Comparison of ENCODE assay signal across 17 cellular contexts in genomic region chrX:32749075-32749474, GRCh38.
DNase-seq lines count a peak whose midpoint lies in the region; ATAC-seq and TF ChIP-seq lines count a peak whose summit lies in the region.
"Had no signal": no experiment of that assay in that cellular context is flagged by ENCODE, and none has a peak within 500 bp of the region (broad histone marks: within the 10 kb centered on the region; RNA-seq: fewer than 3 reads in every experiment).

No MANE protein-coding gene starts in this region.

- H2AFZ ChIP-seq in ACC112 (ENCODE audit: low read length, unreplicated experiment) (no peak overlapping the region), mammary epithelial cell (ENCODE audit: low read depth, low read length) (no peak overlapping the region)

- no peak overlapping the region for H3K4me2 ChIP-seq in mammary epithelial cell (ENCODE audit: insufficient read depth, low read depth, low read length)
- H3K4me2 ChIP-seq: KMS-11 had no signal

- intact Hi-C loops in mammary epithelial cell (cut with micrococcal nuclease), result no loop called here

- BruUV-seq in mammary epithelial cell (replicated peaks; lab: Mats Ljungman, UMichigan), result no TSS peak

- no peaks in the 10 kb centered on the region for H4K20me1 ChIP-seq in mammary epithelial cell (ENCODE audit: insufficient read depth, low read length)

- no peaks in the 10 kb centered on the region for H3K36me3 ChIP-seq in ACC112 (ENCODE audit: insufficient read depth, low read length)
- H3K36me3 ChIP-seq in mammary epithelial cell (ENCODE audit: insufficient read depth, low read length), result no peaks in the 10 kb centered on the region
- H3K36me3 ChIP-seq in BE2C, result no peaks in the 10 kb centered on the region

- DNase-seq in Caki2 (ENCODE audit: low read depth), result peak; percentile 5
- peak; percentile 14 for DNase-seq in mammary epithelial cell
- DNase-seq in iris pigment epithelial cell (ENCODE audit: low read depth), result peak; percentile 4
- DNase-seq in BE2C, result no peak
- no peak for DNase-seq in activated effector memory CD4-positive, alpha-beta T cell treated with anti-CD3 and anti-CD28 coated beads, Interleukin-2, amount 50 U/mL, for 16 hours
- DNase-seq: CD4-positive, CD25-positive, alpha-beta regulatory T cell; DMS79 treated with DMSO at 0.1 percent for 48 hours; HFFc6; MM.1S; NCI-H1105 treated with DMSO at 0.1 percent for 48 hours; NCI-H1694 treated with DMSO at 0.1 percent for 48 hours; NCI-H2107; NCI-H774 had no signal

- H3K27me3 ChIP-seq in ACC112 (ENCODE audit: insufficient read depth, low read length) (no peaks in the 10 kb centered on the region), mammary epithelial cell (ENCODE audit: insufficient read depth, low read length) (no peaks in the 10 kb centered on the region), BE2C (no peaks in the 10 kb centered on the region)

- in situ Hi-C loops in Caki2 (cut with HindIII; ENCODE audit: low pct_unique_long_range_greater_than_20kb, low sequenced_read_pairs) (no loop called here), mammary epithelial cell (cut with MboI; ENCODE audit: low sequenced_read_pairs in 2 of 2) (no loop called here)

- CTCF ChIA-PET in mammary epithelial cell (lab: Charles Lee; ENCODE audit: low non-redundant PET), result no interaction called here

- 0% methylated on average over 1 of the region's 1 CpG for WGBS in mammary epithelial cell (ENCODE audit: low coverage, missing lambda C conversion rate)

- H3K9me3 ChIP-seq in mammary epithelial cell (replicated peaks; ENCODE audit: insufficient read depth, low read length), result no peaks in the 10 kb centered on the region
- H3K9me3 ChIP-seq in BE2C, result no peaks in the 10 kb centered on the region

- TF ChIP-seq CTCF in mammary epithelial cell (conservative IDR thresholded peaks at IDR 0.05 in 1 of 2, IDR thresholded peaks at IDR 0.05 in 1 of 2; ENCODE audit: extremely low read depth in 1 of 2, insufficient read depth in 1 of 2, low read depth in 1 of 2, low read length in 2 of 2) (no peak), BE2C (IDR thresholded peaks at IDR 0.05; ENCODE audit: low read depth, low read length) (no peak)

- H3K27ac ChIP-seq in ACC112 (ENCODE audit: low read depth, low read length) (peak overlapping the region; percentile 19; the same call in 1 of the 2 replicates), mammary epithelial cell (ENCODE audit: insufficient read depth, low read depth, low read length) (no peak overlapping the region)
- H3K27ac ChIP-seq: KMS-11 had no signal

- H3K4me3 ChIP-seq in ACC112 (ENCODE audit: low read depth, low read length) (no peak overlapping the region), mammary epithelial cell (replicated peaks in 1 of 3; ENCODE audit: insufficient read depth in 1 of 3, low read depth in 2 of 3, low read length in 3 of 3) (no peak overlapping the region), BE2C (ENCODE audit: low read depth, low read length) (no peak overlapping the region)

- H3K79me2 ChIP-seq in ACC112 (ENCODE audit: control insufficient read depth, insufficient read depth, low read length, unreplicated experiment), result no peaks in the 10 kb centered on the region
- no peaks in the 10 kb centered on the region for H3K79me2 ChIP-seq in mammary epithelial cell (ENCODE audit: insufficient read depth, low read length)

- H3K4me1 ChIP-seq in ACC112 (ENCODE audit: control insufficient read depth, insufficient read depth, low read length, unreplicated experiment) (peaks cover 16% of the 10 kb centered on the region), mammary epithelial cell (ENCODE audit: insufficient read depth, low read length) (no peaks in the 10 kb centered on the region), BE2C (no peaks in the 10 kb centered on the region)

- no peak for ATAC-seq in HG03097 (IDR thresholded peaks at IDR 0.05; ENCODE audit: low FRiP score, unreplicated experiment)
- ATAC-seq: Panc1 had no signal

- dilution Hi-C loops in mammary epithelial cell (cut with HindIII; ENCODE audit: low sequenced_read_pairs), result no loop called here

- H3K9ac ChIP-seq in mammary epithelial cell (ENCODE audit: insufficient read depth, low read length), result no peak overlapping the region
- H3K9ac ChIP-seq: KMS-11 had no signal

Comparison
In these comparisons a context has a peak if more than half of its experiments do, and no peak if none do; other contexts are left out.
1. DNase-seq: peak in Caki2 (single experiment), mammary epithelial cell (single experiment) and iris pigment epithelial cell (single experiment); none in BE2C (single experiment) and activated effector memory CD4-positive, alpha-beta T cell treated with anti-CD3 and anti-CD28 coated beads, Interleukin-2, amount 50 U/mL, for 16 hours (single experiment).